Comparison of ENCODE assay signal across 9 cellular contexts in genomic region chr2:174615951-174616436, GRCh38. TPM values are rescaled to one million over a fixed set of nuclear protein-coding genes. Genes with fewer than 3 reads are reported as not detected.
DNase-seq lines count a peak whose midpoint lies in the region; ATAC-seq and TF ChIP-seq lines count a peak whose summit lies in the region.
"Had no signal": no experiment of that assay in that cellular context is flagged by ENCODE, and none has a peak within 500 bp of the region (broad histone marks: within the 10 kb centered on the region; RNA-seq: fewer than 3 reads in every experiment).

No MANE protein-coding gene starts in this region.

- H3K9me3 Mint-ChIP-seq in activated naive CD4-positive, alpha-beta T cell treated with anti-CD3 and anti-CD28 coated beads, Interleukin-2, amount 50 U/mL, for 72 hours: no peaks in the 10 kb centered on the region

- TF ChIP-seq POLR2A in Peyer's patch (IDR thresholded peaks at IDR 0.05): no peak

- ATAC-seq in HG02678 (IDR thresholded peaks at IDR 0.05; ENCODE audit: unreplicated experiment): peak; percentile 44
- peak; percentile 31 to 46 for ATAC-seq in activated naive CD4-positive, alpha-beta T cell treated with anti-CD3 and anti-CD28 coated beads, Interleukin-2, amount 50 U/mL, for 72 hours

- H4K20me1 ChIP-seq in BLaER1: no peaks in the 10 kb centered on the region

- H3K9ac ChIP-seq in BLaER1: no peak overlapping the region

- peak overlapping the region in 1 of 2 donors; percentile 91 for H3K27ac Mint-ChIP-seq in activated naive CD4-positive, alpha-beta T cell treated with anti-CD3 and anti-CD28 coated beads, Interleukin-2, amount 50 U/mL, for 72 hours

- H3K4me1 ChIP-seq in BLaER1: peaks cover 25% of the 10 kb centered on the region
- no peaks in the 10 kb centered on the region for H3K4me1 ChIP-seq in HAP-1
- peaks cover 0 to 17% (median 3%) of the 10 kb centered on the region in 4 donors for H3K4me1 ChIP-seq in Peyer's patch

- no peak for TF ChIP-seq CTCF in Peyer's patch (IDR thresholded peaks at IDR 0.05)

- H3K4me2 ChIP-seq in BLaER1: peak overlapping the region; percentile 36

- no peaks in the 10 kb centered on the region for H3K9me3 ChIP-seq in BLaER1
- no peaks in the 10 kb centered on the region for H3K9me3 ChIP-seq in HAP-1
- H3K9me3 ChIP-seq in Peyer's patch: no peaks in the 10 kb centered on the region

- H3K36me3 Mint-ChIP-seq in activated naive CD4-positive, alpha-beta T cell treated with anti-CD3 and anti-CD28 coated beads, Interleukin-2, amount 50 U/mL, for 72 hours: peaks cover 0 to 58% of the 10 kb centered on the region in 2 donors

- no peak for DNase-seq in activated naive CD4-positive, alpha-beta T cell treated with anti-CD3 and anti-CD28 coated beads, Interleukin-2, amount 50 U/mL, for 72 hours (ENCODE audit: low spot score in 2 of 2)
- DNase-seq in kidney glomerular epithelial cell (lab: John Stamatoyannopoulos, UW) (peak; percentile 38), pons (ENCODE audit: low spot score) (no peak), HAP-1 (ENCODE audit: low spot score in 2 of 2) (no peak), Peyer's patch (no peak)
- DNase-seq in activated CD4-positive, CD25-positive, alpha-beta regulatory T cell (lab: John Stamatoyannopoulos, UW): no peak
- DNase-seq: WERI-Rb-1 had no signal

- no peak overlapping the region for H3K4me3 ChIP-seq in BLaER1
- H3K4me3 ChIP-seq in HAP-1: no peak overlapping the region
- no peak overlapping the region for H3K4me3 ChIP-seq in Peyer's patch

- H3K36me3 ChIP-seq in BLaER1 (peaks cover 5% of the 10 kb centered on the region; the same call in 1 of the 2 replicates), HAP-1 (replicated peaks) (no peaks in the 10 kb centered on the region), Peyer's patch (peaks cover 0 to 4% (median 0%) of the 10 kb centered on the region in 3 donors)
- H3K36me3 ChIP-seq: WERI-Rb-1 had no signal

- in situ Hi-C loops in HAP-1 (cut with MboI; ENCODE audit: low sequenced_read_pairs): no loop called here

- H3K27me3 ChIP-seq in BLaER1 (no peaks in the 10 kb centered on the region), HAP-1 (ENCODE audit: low read depth) (no peaks in the 10 kb centered on the region), Peyer's patch (no peaks in the 10 kb centered on the region)

- H3K27ac ChIP-seq in BLaER1: no peak overlapping the region
- H3K27ac ChIP-seq in Peyer's patch: peak overlapping the region in 1 of 4 donors; percentile 53
- H3K27ac ChIP-seq: WERI-Rb-1 had no signal

RNA-seq across cellular contexts. Expression of gene WIPF1, which starts 18.4 kb away (rescaled TPM):
- 100 to 1,000 TPM; 138 to 262 TPM for total RNA-seq in activated naive CD4-positive, alpha-beta T cell treated with anti-CD3 and anti-CD28 coated beads, Interleukin-2, amount 50 U/mL, for 72 hours
- 10 to 100 TPM in 3 of 4 donors, 1 to 10 TPM in 1; 7.4 to 81.7 (median 17.3) TPM for total RNA-seq in Peyer's patch
